ENCODE assay signal across 10 cellular contexts in the genomic region with DNA sequence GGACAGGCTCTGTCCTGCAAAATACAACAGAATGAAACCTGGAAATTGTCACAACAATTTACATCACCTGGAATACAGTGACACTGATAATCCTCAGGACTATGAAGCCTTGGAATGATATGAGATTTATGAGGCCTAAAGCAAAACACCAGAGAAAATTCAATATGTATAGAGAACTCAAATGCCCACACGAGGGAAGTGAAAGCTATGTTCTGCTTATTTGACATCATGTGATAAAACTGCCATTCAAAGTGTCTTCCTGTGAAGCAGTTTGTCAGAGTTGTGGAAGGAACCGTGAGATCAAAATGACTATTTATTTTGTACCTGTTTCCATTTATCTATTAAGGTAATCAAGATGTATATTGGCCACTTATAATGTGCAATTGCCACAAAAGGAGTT.
DNase-seq lines count a peak whose midpoint lies in the region; ATAC-seq, FAIRE-seq and TF ChIP-seq lines count a peak whose summit lies in the region.
"Had no signal": no experiment of that assay in that cellular context is flagged by ENCODE, and none has a peak within 500 bp of the region (broad histone marks: within the 10 kb centered on the region; RNA-seq: fewer than 3 reads in every experiment).

No MANE protein-coding gene starts in this region.

- no peak for TF ChIP-seq CTCF in thyroid gland (IDR thresholded peaks at IDR 0.05)

- TF ChIP-seq POLR2A in thyroid gland (IDR thresholded peaks at IDR 0.05): no peak

- H3K4me1 ChIP-seq in thyroid gland: no peaks in the 10 kb centered on the region
- H3K4me1 ChIP-seq: left ventricle myocardium inferior had no signal

- ATAC-seq in GM19043 (IDR thresholded peaks at IDR 0.05; ENCODE audit: low read depth, unreplicated experiment) (peak; percentile 64), HG02763 (IDR thresholded peaks at IDR 0.05; ENCODE audit: unreplicated experiment) (peak; percentile 71)

- H3K36me3 ChIP-seq in thyroid gland: no peaks in the 10 kb centered on the region
- H3K36me3 ChIP-seq: left ventricle myocardium inferior had no signal

- peak; percentile 48 for FAIRE-seq in HTR-8/SVneo (lab: Jason Lieb, UNC)
- FAIRE-seq: small intestine had no signal

- DNase-seq in HTR-8/SVneo (ENCODE audit: insufficient read length, low spot score) (no peak), putamen (ENCODE audit: low spot score) (peak; percentile 25), NCI-H510A (lab: John Stamatoyannopoulos, UW) (no peak), thyroid gland (no peak), RKO (ENCODE audit: low spot score) (no peak)
- DNase-seq: left ventricle myocardium inferior, NCI-H1436, small intestine had no signal

- no peaks in the 10 kb centered on the region for H3K27me3 ChIP-seq in thyroid gland

- intact Hi-C loops in thyroid gland (cut with DNase I): no loop called here

- no peaks in the 10 kb centered on the region for H3K9me3 ChIP-seq in thyroid gland
- H3K9me3 ChIP-seq: left ventricle myocardium inferior had no signal

- 76 to 81% methylated on average over 2 of the region's 2 CpGs for WGBS in thyroid gland, 2 donors

- no peak overlapping the region for H3K4me3 ChIP-seq in thyroid gland (replicated peaks in 1 of 3)
- H3K4me3 ChIP-seq: left ventricle myocardium inferior had no signal

- no peak overlapping the region for H3K27ac ChIP-seq in thyroid gland
- H3K27ac ChIP-seq: left ventricle myocardium inferior had no signal
